1 cellular context compared by ENCODE assay signal in the genomic region with DNA sequence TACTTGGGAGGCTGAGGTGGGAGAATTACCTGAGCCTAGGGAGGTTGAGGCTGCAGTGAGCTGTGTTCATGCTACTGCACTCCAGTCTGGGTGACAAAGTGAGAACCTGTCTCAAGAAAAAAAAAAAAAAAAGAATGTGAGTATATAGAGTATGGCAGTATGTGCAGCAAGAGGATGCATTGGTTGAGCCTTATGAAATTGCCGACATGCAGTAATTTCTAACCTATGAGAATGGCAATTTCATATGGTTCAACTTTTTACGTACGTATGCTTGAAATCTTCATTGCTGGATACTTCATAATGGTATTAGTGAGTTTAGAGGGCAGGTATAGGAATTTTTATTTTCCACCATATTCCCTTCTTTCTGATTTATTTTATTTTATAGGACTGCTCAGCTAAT.
TF ChIP-seq lines count a peak whose summit lies in the region.

No MANE protein-coding gene starts in this region.

TF ChIP-seq in SK-N-SH, 30 proteins besides CTCF, POLR2A, EP300 and RAD21 (continued from another document):
- TF ChIP-seq ELF1 (IDR thresholded peaks at IDR 0.05) = no peak
- TF ChIP-seq RXRA (IDR thresholded peaks at IDR 0.05; ENCODE audit: borderline replicate concordance, low read depth) = no peak
- TF ChIP-seq SIN3A (IDR thresholded peaks at IDR 0.05; ENCODE audit: borderline replicate concordance, low read depth, low read length) = no peak
- TF ChIP-seq POLR2AphosphoS5 (IDR thresholded peaks at IDR 0.05; ENCODE audit: low read depth, low read length) = no peak
- TF ChIP-seq REST (IDR thresholded peaks at IDR 0.05; ENCODE audit: low read depth, low read length) = no peak
- no peak for TF ChIP-seq PBX3 (IDR thresholded peaks at IDR 0.05)
- TF ChIP-seq NRF1 (IDR thresholded peaks at IDR 0.05; ENCODE audit: low read depth, low read length) = no peak
- TF ChIP-seq MXI1 (IDR thresholded peaks at IDR 0.05; ENCODE audit: low read depth, low read length) = no peak
- TF ChIP-seq TAF1 (IDR thresholded peaks at IDR 0.05; ENCODE audit: borderline replicate concordance, low read depth, low read length) = no peak
- TF ChIP-seq NFIC (IDR thresholded peaks at IDR 0.05; ENCODE audit: borderline replicate concordance) = no peak
- TF ChIP-seq YY1 (IDR thresholded peaks at IDR 0.05; ENCODE audit: low read depth) = no peak
- TF ChIP-seq JUND (IDR thresholded peaks at IDR 0.05) = no peak
- TF ChIP-seq USF2 (IDR thresholded peaks at IDR 0.05; ENCODE audit: borderline replicate concordance, low read depth, low read length) = no peak
- no peak for TF ChIP-seq EZH2phosphoT487 (IDR thresholded peaks at IDR 0.05; ENCODE audit: borderline replicate concordance, low read depth)
- no peak for TF ChIP-seq FOSL2 (IDR thresholded peaks at IDR 0.05; ENCODE audit: borderline replicate concordance, low read depth)
- TF ChIP-seq MEF2A (IDR thresholded peaks at IDR 0.05; ENCODE audit: borderline replicate concordance, low read depth) = no peak
TF ChIP-seq in SK-N-SH: peak in this region for 0.
